1 cellular context compared by ENCODE assay signal in genomic region chr19:1789282-1790020, GRCh38.
A peak's percentile ranks its signal among the peaks of the same experiment; 100 is the strongest.
TF ChIP-seq lines count a peak whose summit lies in the region.

No MANE protein-coding gene starts in this region.

TF ChIP-seq in HepG2, 621 proteins besides CTCF, POLR2A, EP300 and RAD21 (continued from another document):
- TF ChIP-seq, protein P1, sequence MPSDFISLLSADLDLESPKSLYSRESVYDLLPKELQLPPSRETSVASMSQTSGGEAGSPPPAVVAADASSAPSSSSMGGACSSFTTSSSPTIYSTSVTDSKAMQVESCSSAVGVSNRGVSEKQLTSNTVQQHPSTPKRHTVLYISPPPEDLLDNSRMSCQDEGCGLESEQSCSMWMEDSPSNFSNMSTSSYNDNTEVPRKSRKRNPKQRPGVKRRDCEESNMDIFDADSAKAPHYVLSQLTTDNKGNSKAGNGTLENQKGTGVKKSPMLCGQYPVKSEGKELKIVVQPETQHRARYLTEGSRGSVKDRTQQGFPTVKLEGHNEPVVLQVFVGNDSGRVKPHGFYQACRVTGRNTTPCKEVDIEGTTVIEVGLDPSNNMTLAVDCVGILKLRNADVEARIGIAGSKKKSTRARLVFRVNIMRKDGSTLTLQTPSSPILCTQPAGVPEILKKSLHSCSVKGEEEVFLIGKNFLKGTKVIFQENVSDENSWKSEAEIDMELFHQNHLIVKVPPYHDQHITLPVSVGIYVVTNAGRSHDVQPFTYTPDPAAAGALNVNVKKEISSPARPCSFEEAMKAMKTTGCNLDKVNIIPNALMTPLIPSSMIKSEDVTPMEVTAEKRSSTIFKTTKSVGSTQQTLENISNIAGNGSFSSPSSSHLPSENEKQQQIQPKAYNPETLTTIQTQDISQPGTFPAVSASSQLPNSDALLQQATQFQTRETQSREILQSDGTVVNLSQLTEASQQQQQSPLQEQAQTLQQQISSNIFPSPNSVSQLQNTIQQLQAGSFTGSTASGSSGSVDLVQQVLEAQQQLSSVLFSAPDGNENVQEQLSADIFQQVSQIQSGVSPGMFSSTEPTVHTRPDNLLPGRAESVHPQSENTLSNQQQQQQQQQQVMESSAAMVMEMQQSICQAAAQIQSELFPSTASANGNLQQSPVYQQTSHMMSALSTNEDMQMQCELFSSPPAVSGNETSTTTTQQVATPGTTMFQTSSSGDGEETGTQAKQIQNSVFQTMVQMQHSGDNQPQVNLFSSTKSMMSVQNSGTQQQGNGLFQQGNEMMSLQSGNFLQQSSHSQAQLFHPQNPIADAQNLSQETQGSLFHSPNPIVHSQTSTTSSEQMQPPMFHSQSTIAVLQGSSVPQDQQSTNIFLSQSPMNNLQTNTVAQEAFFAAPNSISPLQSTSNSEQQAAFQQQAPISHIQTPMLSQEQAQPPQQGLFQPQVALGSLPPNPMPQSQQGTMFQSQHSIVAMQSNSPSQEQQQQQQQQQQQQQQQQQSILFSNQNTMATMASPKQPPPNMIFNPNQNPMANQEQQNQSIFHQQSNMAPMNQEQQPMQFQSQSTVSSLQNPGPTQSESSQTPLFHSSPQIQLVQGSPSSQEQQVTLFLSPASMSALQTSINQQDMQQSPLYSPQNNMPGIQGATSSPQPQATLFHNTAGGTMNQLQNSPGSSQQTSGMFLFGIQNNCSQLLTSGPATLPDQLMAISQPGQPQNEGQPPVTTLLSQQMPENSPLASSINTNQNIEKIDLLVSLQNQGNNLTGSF (CRISPR knock-in tag; IDR thresholded peaks at IDR 0.05): no peak
- TF ChIP-seq, protein P2, sequence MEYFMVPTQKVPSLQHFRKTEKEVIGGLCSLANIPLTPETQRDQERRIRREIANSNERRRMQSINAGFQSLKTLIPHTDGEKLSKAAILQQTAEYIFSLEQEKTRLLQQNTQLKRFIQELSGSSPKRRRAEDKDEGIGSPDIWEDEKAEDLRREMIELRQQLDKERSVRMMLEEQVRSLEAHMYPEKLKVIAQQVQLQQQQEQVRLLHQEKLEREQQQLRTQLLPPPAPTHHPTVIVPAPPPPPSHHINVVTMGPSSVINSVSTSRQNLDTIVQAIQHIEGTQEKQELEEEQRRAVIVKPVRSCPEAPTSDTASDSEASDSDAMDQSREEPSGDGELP (IDR thresholded peaks at IDR 0.05; ENCODE audit: borderline replicate concordance, low read depth): no peak
- TF ChIP-seq NFKB2 (CRISPR knock-in tag; IDR thresholded peaks at IDR 0.05; ENCODE audit: borderline replicate concordance) (no peak), GABPB1 (CRISPR knock-in tag; IDR thresholded peaks at IDR 0.05) (peak; percentile 33; the same call in 1 of the 2 replicates), GMEB1 (CRISPR knock-in tag; IDR thresholded peaks at IDR 0.05; ENCODE audit: borderline replicate concordance) (no peak), CREM (IDR thresholded peaks at IDR 0.05) (no peak), CREM (CRISPR knock-in tag; IDR thresholded peaks at IDR 0.05) (no peak), ZNF782 (CRISPR knock-in tag; IDR thresholded peaks at IDR 0.05; ENCODE audit: borderline replicate concordance) (no peak), KAT7 (CRISPR knock-in tag; IDR thresholded peaks at IDR 0.05; ENCODE audit: borderline replicate concordance) (no peak), YEATS2 (CRISPR knock-in tag; IDR thresholded peaks at IDR 0.05; ENCODE audit: borderline replicate concordance) (no peak), ZNF562 (CRISPR knock-in tag; IDR thresholded peaks at IDR 0.05; ENCODE audit: borderline replicate concordance) (no peak), DMAP1 (CRISPR knock-in tag; IDR thresholded peaks at IDR 0.05) (no peak), ZNF773 (CRISPR knock-in tag; IDR thresholded peaks at IDR 0.05; ENCODE audit: borderline replicate concordance) (no peak), ZNF468 (CRISPR knock-in tag; IDR thresholded peaks at IDR 0.05) (no peak), ZNF776 (CRISPR knock-in tag; IDR thresholded peaks at IDR 0.05) (no peak), HDAC2 (CRISPR knock-in tag; IDR thresholded peaks at IDR 0.05) (no peak), SNAPC2 (CRISPR knock-in tag; IDR thresholded peaks at IDR 0.05) (no peak), ZNF777 (CRISPR knock-in tag; IDR thresholded peaks at IDR 0.05) (peak; percentile 74), NFYC (CRISPR knock-in tag; IDR thresholded peaks at IDR 0.05) (no peak), HOXA3 (CRISPR knock-in tag; IDR thresholded peaks at IDR 0.05) (0 out of 2 replicates have a peak, but pooled peaks have one; percentile 20), ZSCAN29 (CRISPR knock-in tag; conservative IDR thresholded peaks at IDR 0.05) (no peak), GPN1 (CRISPR knock-in tag; IDR thresholded peaks at IDR 0.05; ENCODE audit: borderline replicate concordance) (0 out of 2 replicates have a peak, but pooled peaks have one; percentile 13), LCORL (IDR thresholded peaks at IDR 0.05) (no peak), LCORL (CRISPR knock-in tag; IDR thresholded peaks at IDR 0.05) (no peak), ZNF569 (CRISPR knock-in tag; IDR thresholded peaks at IDR 0.05; ENCODE audit: borderline replicate concordance) (no peak)
- TF ChIP-seq, protein P3, sequence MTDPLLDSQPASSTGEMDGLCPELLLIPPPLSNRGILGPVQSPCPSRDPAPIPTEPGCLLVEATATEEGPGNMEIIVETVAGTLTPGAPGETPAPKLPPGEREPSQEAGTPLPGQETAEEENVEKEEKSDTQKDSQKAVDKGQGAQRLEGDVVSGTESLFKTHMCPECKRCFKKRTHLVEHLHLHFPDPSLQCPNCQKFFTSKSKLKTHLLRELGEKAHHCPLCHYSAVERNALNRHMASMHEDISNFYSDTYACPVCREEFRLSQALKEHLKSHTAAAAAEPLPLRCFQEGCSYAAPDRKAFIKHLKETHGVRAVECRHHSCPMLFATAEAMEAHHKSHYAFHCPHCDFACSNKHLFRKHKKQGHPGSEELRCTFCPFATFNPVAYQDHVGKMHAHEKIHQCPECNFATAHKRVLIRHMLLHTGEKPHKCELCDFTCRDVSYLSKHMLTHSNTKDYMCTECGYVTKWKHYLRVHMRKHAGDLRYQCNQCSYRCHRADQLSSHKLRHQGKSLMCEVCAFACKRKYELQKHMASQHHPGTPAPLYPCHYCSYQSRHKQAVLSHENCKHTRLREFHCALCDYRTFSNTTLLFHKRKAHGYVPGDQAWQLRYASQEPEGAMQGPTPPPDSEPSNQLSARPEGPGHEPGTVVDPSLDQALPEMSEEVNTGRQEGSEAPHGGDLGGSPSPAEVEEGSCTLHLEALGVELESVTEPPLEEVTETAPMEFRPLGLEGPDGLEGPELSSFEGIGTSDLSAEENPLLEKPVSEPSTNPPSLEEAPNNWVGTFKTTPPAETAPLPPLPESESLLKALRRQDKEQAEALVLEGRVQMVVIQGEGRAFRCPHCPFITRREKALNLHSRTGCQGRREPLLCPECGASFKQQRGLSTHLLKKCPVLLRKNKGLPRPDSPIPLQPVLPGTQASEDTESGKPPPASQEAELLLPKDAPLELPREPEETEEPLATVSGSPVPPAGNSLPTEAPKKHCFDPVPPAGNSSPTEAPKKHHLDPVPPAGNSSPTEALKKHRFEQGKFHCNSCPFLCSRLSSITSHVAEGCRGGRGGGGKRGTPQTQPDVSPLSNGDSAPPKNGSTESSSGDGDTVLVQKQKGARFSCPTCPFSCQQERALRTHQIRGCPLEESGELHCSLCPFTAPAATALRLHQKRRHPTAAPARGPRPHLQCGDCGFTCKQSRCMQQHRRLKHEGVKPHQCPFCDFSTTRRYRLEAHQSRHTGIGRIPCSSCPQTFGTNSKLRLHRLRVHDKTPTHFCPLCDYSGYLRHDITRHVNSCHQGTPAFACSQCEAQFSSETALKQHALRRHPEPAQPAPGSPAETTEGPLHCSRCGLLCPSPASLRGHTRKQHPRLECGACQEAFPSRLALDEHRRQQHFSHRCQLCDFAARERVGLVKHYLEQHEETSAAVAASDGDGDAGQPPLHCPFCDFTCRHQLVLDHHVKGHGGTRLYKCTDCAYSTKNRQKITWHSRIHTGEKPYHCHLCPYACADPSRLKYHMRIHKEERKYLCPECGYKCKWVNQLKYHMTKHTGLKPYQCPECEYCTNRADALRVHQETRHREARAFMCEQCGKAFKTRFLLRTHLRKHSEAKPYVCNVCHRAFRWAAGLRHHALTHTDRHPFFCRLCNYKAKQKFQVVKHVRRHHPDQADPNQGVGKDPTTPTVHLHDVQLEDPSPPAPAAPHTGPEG (CRISPR knock-in tag; IDR thresholded peaks at IDR 0.05): no peak
- TF ChIP-seq, protein P4, sequence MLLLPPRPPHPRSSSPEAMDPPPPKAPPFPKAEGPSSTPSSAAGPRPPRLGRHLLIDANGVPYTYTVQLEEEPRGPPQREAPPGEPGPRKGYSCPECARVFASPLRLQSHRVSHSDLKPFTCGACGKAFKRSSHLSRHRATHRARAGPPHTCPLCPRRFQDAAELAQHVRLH (CRISPR knock-in tag; IDR thresholded peaks at IDR 0.05; ENCODE audit: borderline replicate concordance, low read depth): no peak
- TF ChIP-seq, protein P5, sequence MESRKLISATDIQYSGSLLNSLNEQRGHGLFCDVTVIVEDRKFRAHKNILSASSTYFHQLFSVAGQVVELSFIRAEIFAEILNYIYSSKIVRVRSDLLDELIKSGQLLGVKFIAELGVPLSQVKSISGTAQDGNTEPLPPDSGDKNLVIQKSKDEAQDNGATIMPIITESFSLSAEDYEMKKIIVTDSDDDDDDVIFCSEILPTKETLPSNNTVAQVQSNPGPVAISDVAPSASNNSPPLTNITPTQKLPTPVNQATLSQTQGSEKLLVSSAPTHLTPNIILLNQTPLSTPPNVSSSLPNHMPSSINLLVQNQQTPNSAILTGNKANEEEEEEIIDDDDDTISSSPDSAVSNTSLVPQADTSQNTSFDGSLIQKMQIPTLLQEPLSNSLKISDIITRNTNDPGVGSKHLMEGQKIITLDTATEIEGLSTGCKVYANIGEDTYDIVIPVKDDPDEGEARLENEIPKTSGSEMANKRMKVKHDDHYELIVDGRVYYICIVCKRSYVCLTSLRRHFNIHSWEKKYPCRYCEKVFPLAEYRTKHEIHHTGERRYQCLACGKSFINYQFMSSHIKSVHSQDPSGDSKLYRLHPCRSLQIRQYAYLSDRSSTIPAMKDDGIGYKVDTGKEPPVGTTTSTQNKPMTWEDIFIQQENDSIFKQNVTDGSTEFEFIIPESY (CRISPR knock-in tag; IDR thresholded peaks at IDR 0.05): peak; percentile 21; the same call in 1 of the 2 replicates
